Comparison of ENCODE assay signal across 8 cellular contexts in the genomic region with DNA sequence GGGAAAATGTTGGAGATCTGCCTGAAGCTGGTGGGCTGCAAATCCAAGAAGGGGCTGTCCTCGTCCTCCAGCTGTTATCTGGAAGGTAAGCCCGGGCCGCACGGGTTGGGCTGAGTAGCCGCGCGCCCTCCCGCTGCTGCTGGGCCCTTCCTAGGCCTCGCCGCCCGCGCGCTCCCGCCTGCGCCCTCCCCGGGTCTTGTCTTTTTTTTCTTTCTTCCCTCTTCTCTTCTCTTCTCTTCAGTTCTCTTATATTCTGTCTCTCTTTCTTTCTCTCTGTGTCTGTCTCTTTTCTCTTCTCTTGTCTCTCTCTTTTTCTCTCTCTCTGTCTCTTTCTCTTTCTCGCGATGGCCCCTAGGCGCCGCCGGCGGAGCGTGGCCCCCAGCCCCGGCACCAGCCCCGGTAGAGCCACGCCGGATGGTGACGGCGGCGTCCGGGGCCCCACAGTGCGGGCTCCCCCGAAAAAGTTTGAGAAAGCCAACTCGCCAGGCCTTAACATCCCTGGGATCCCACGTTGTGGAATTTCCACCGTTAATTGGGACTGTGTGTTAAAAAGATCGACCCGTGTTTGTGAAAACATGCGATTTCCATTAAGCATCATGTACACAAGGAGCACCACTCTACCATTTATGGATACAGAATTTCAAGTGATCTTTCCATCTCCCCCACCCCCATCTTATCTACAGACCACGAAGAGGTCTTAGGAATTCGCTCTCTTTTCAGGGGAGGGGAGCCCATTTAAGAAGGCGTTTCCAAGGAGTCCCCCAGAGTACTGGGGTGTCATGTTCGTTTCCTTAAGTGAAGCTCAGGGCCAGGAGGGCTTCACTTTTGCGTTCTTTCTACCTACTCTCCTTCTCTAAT. TPM values are rescaled to one million over a fixed set of nuclear protein-coding genes. Genes with fewer than 3 reads are reported as not detected.
DNase-seq lines count a peak whose midpoint lies in the region; ATAC-seq and TF ChIP-seq lines count a peak whose summit lies in the region.

No MANE protein-coding gene starts in this region.

- H3K4me2 ChIP-seq in BLaER1 treated with 17β-estradiol and CSF1 and Interleukin-3, amounts not matched to agents 10 nM and 100 nM, result peak overlapping the region; percentile 85 to 95 (median 90)

- H3K9me3 Mint-ChIP-seq in activated B cell treated with CpG ODN at 0.5 μM for 24 hours (no peaks in the 10 kb centered on the region), mesothelial cell of epicardium (no peaks in the 10 kb centered on the region)
- H3K9me3 Mint-ChIP-seq in effector memory CD8-positive, alpha-beta T cell, result no peaks in the 10 kb centered on the region
- no peaks in the 10 kb centered on the region for H3K9me3 Mint-ChIP-seq in stimulated activated naive CD8-positive, alpha-beta T cell treated with anti-CD3 and anti-CD28 coated beads, Interleukin-15, amount 100 ng/mL, for 72 hours

- peak overlapping the region; percentile 70 to 87 (median 80) for H3K4me3 ChIP-seq in BLaER1 treated with 17β-estradiol and CSF1 and Interleukin-3, amounts not matched to agents 10 nM and 100 nM

- peak overlapping the region; percentile 89 for H3K27ac Mint-ChIP-seq in activated B cell treated with CpG ODN at 0.5 μM for 24 hours
- H3K27ac Mint-ChIP-seq in effector memory CD8-positive, alpha-beta T cell, result peak overlapping the region; percentile 86 to 99
- H3K27ac Mint-ChIP-seq in mesothelial cell of epicardium, result peak overlapping the region; percentile 100
- peak overlapping the region; percentile 93 to 98 for H3K27ac Mint-ChIP-seq in stimulated activated naive CD8-positive, alpha-beta T cell treated with anti-CD3 and anti-CD28 coated beads, Interleukin-15, amount 100 ng/mL, for 72 hours

- peaks cover 49 to 58% (median 54%) of the 10 kb centered on the region in 10 experiments for H3K4me1 ChIP-seq in BLaER1 treated with 17β-estradiol and CSF1 and Interleukin-3, amounts not matched to agents 10 nM and 100 nM

- ATAC-seq in GM19328 (IDR thresholded peaks at IDR 0.05; ENCODE audit: unreplicated experiment) (peak; percentile 31), activated B cell treated with CpG ODN at 0.5 μM for 24 hours (ENCODE audit: low read depth) (peak; percentile 25)
- no peak for ATAC-seq in effector memory CD8-positive, alpha-beta T cell (replicated peaks)
- ATAC-seq in stimulated activated naive CD8-positive, alpha-beta T cell treated with anti-CD3 and anti-CD28 coated beads, Interleukin-15, amount 100 ng/mL, for 72 hours, result peak; percentile 47

- peak overlapping the region; percentile 94 for H3K4me3 Mint-ChIP-seq in activated B cell treated with CpG ODN at 0.5 μM for 24 hours
- peak overlapping the region; percentile 82 to 98 for H3K4me3 Mint-ChIP-seq in effector memory CD8-positive, alpha-beta T cell
- peak overlapping the region; percentile 98 for H3K4me3 Mint-ChIP-seq in mesothelial cell of epicardium
- H3K4me3 Mint-ChIP-seq in stimulated activated naive CD8-positive, alpha-beta T cell treated with anti-CD3 and anti-CD28 coated beads, Interleukin-15, amount 100 ng/mL, for 72 hours, result peak overlapping the region; percentile 91 to 95

- peaks cover 42 to 93% (median 49%) of the 10 kb centered on the region in 11 experiments; a peak in 21 of 22 replicates for H4K20me1 ChIP-seq in BLaER1 treated with 17β-estradiol and CSF1 and Interleukin-3, amounts not matched to agents 10 nM and 100 nM

- TF ChIP-seq CTCF in activated B cell treated with CpG ODN at 0.5 μM for 24 hours (IDR thresholded peaks at IDR 0.05) (no peak), mesothelial cell of epicardium (IDR thresholded peaks at IDR 0.05; ENCODE audit: unreplicated experiment) (no peak)

- H3K36me3 ChIP-seq in BLaER1 treated with 17β-estradiol and CSF1 and Interleukin-3, amounts not matched to agents 10 nM and 100 nM, result peaks cover 0 to 8% (median 0%) of the 10 kb centered on the region in 11 experiments; a peak in 2 of 22 replicates

- TF ChIP-seq RAD21 in Ishikawa (IDR thresholded peaks at IDR 0.05; ENCODE audit: low read depth), result no peak

- POLR2A ChIA-PET in activated B cell treated with CpG ODN at 0.5 μM for 24 hours (lab: Charles Lee), result no interaction called here

- H3K4me1 Mint-ChIP-seq in activated B cell treated with CpG ODN at 0.5 μM for 24 hours, result peaks cover 40% of the 10 kb centered on the region
- peaks cover 26 to 42% of the 10 kb centered on the region in 2 donors for H3K4me1 Mint-ChIP-seq in effector memory CD8-positive, alpha-beta T cell (ENCODE audit: low read depth in 2 of 2)
- peaks cover 57% of the 10 kb centered on the region for H3K4me1 Mint-ChIP-seq in mesothelial cell of epicardium
- peaks cover 43% of the 10 kb centered on the region for H3K4me1 Mint-ChIP-seq in stimulated activated naive CD8-positive, alpha-beta T cell treated with anti-CD3 and anti-CD28 coated beads, Interleukin-15, amount 100 ng/mL, for 72 hours

- CTCF ChIA-PET in activated B cell treated with CpG ODN at 0.5 μM for 24 hours (lab: Charles Lee), result interaction anchor here (1.7 kb wide), 1 partner anchor 64 kb away, joined by 3 read pairs; no protein-coding TSS in a partner anchor

- intact Hi-C loops in activated B cell treated with CpG ODN at 0.5 μM for 24 hours (cut with micrococcal nuclease), result loop anchor here (1.0 to 2.0 kb wide), 2 partner anchors 13 to 64 kb away; no protein-coding TSS in a partner anchor

- H3K9ac ChIP-seq in BLaER1 treated with 17β-estradiol and CSF1 and Interleukin-3, amounts not matched to agents 10 nM and 100 nM, result peak overlapping the region; percentile 92 to 98 (median 97)

- H3K27me3 ChIP-seq in BLaER1 treated with 17β-estradiol and CSF1 and Interleukin-3, amounts not matched to agents 10 nM and 100 nM, result no peaks in the 10 kb centered on the region

- peaks cover 2% of the 10 kb centered on the region for H3K36me3 Mint-ChIP-seq in activated B cell treated with CpG ODN at 0.5 μM for 24 hours (ENCODE audit: low read depth)
- H3K36me3 Mint-ChIP-seq in effector memory CD8-positive, alpha-beta T cell (ENCODE audit: insufficient read depth), result peaks cover 23% of the 10 kb centered on the region
- no peaks in the 10 kb centered on the region for H3K36me3 Mint-ChIP-seq in mesothelial cell of epicardium

- DNase-seq in activated B cell treated with CpG ODN at 0.5 μM for 24 hours (peak; percentile 21), mesothelial cell of epicardium (ENCODE audit: low spot score in 2 of 2, unreplicated experiment in 2 of 2) (peak in 1 of 2 experiments; percentile 40), middle frontal gyrus (ENCODE audit: extremely low spot score, low spot score) (no peak)
- peak; percentile 4 to 27 (median 21) for DNase-seq in effector memory CD8-positive, alpha-beta T cell
- DNase-seq in stimulated activated naive CD8-positive, alpha-beta T cell treated with anti-CD3 and anti-CD28 coated beads, Interleukin-15, amount 100 ng/mL, for 72 hours, result peak; percentile 38 to 47

- no peaks in the 10 kb centered on the region for H3K27me3 Mint-ChIP-seq in activated B cell treated with CpG ODN at 0.5 μM for 24 hours
- no peaks in the 10 kb centered on the region for H3K27me3 Mint-ChIP-seq in effector memory CD8-positive, alpha-beta T cell
- no peaks in the 10 kb centered on the region for H3K27me3 Mint-ChIP-seq in mesothelial cell of epicardium (ENCODE audit: low read depth)
- no peaks in the 10 kb centered on the region for H3K27me3 Mint-ChIP-seq in stimulated activated naive CD8-positive, alpha-beta T cell treated with anti-CD3 and anti-CD28 coated beads, Interleukin-15, amount 100 ng/mL, for 72 hours

- TF ChIP-seq EP300 in Ishikawa (IDR thresholded peaks at IDR 0.05; ENCODE audit: borderline replicate concordance), result no peak

- H3K9me3 ChIP-seq in BLaER1 treated with 17β-estradiol and CSF1 and Interleukin-3, amounts not matched to agents 10 nM and 100 nM (replicated peaks in 1 of 11), result no peaks in the 10 kb centered on the region

- H3K27ac ChIP-seq in BLaER1 treated with 17β-estradiol and CSF1 and Interleukin-3, amounts not matched to agents 10 nM and 100 nM, result peak overlapping the region; percentile 87 to 98 (median 96)

TF ChIP-seq in Ishikawa, 13 proteins besides CTCF, POLR2A, EP300 and RAD21:
- TF ChIP-seq TEAD4 (IDR thresholded peaks at IDR 0.05), result no peak
- no peak for TF ChIP-seq FOXM1 (IDR thresholded peaks at IDR 0.05; ENCODE audit: borderline replicate concordance, low read depth)
- TF ChIP-seq YY1 (IDR thresholded peaks at IDR 0.05; ENCODE audit: low read depth), result no peak
- no peak for TF ChIP-seq CEBPB (IDR thresholded peaks at IDR 0.05)
- TF ChIP-seq TAF1 (IDR thresholded peaks at IDR 0.05; ENCODE audit: low read depth), result peak; percentile 22; the same call in 1 of the 2 replicates
- TF ChIP-seq, protein P1, sequence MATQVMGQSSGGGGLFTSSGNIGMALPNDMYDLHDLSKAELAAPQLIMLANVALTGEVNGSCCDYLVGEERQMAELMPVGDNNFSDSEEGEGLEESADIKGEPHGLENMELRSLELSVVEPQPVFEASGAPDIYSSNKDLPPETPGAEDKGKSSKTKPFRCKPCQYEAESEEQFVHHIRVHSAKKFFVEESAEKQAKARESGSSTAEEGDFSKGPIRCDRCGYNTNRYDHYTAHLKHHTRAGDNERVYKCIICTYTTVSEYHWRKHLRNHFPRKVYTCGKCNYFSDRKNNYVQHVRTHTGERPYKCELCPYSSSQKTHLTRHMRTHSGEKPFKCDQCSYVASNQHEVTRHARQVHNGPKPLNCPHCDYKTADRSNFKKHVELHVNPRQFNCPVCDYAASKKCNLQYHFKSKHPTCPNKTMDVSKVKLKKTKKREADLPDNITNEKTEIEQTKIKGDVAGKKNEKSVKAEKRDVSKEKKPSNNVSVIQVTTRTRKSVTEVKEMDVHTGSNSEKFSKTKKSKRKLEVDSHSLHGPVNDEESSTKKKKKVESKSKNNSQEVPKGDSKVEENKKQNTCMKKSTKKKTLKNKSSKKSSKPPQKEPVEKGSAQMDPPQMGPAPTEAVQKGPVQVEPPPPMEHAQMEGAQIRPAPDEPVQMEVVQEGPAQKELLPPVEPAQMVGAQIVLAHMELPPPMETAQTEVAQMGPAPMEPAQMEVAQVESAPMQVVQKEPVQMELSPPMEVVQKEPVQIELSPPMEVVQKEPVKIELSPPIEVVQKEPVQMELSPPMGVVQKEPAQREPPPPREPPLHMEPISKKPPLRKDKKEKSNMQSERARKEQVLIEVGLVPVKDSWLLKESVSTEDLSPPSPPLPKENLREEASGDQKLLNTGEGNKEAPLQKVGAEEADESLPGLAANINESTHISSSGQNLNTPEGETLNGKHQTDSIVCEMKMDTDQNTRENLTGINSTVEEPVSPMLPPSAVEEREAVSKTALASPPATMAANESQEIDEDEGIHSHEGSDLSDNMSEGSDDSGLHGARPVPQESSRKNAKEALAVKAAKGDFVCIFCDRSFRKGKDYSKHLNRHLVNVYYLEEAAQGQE (IDR thresholded peaks at IDR 0.05; ENCODE audit: low read depth), result no peak
- no peak for TF ChIP-seq CREB1 (IDR thresholded peaks at IDR 0.05; ENCODE audit: low read depth)
TF ChIP-seq in Ishikawa: peak in this region for 1.

RNA-seq across cellular contexts. Expression of a gene that starts 0.6 kb away (rescaled TPM):
- 32.8 and 41.6 TPM in 2 replicates for total RNA-seq in activated B cell treated with CpG ODN at 0.5 μM for 24 hours
- 112 to 118 TPM (median 117 TPM) in 3 replicates for total RNA-seq in mesothelial cell of epicardium
